In genomic region chr17:57009737-57010445, GRCh38 we compare ENCODE assay signal across 8 cellular contexts. TPM values are rescaled to one million over a fixed set of nuclear protein-coding genes. Genes with fewer than 3 reads are reported as not detected.
DNase-seq lines count a peak whose midpoint lies in the region; ATAC-seq, FAIRE-seq and TF ChIP-seq lines count a peak whose summit lies in the region.

No MANE protein-coding gene starts in this region.

- TF ChIP-seq CTCF in D721Med (IDR thresholded peaks at IDR 0.05; ENCODE audit: insufficient read depth, missing control alignments): peak; percentile 76

- H3K79me2 ChIP-seq in GM23248 (ENCODE audit: insufficient read depth): no peaks in the 10 kb centered on the region

- 0 out of 2 replicates have a peak overlapping the region, but pooled peaks have one; percentile 37 for H2AFZ ChIP-seq in GM23248

- no peaks in the 10 kb centered on the region for H3K36me3 ChIP-seq in GM23248 (ENCODE audit: low read depth)
- H3K36me3 ChIP-seq in iPS-20b (ENCODE audit: insufficient read depth, low read depth, low read length): no peaks in the 10 kb centered on the region

- peaks cover 11% of the 10 kb centered on the region for H3K27me3 Mint-ChIP-seq in T-helper 17 cell

- H3K27ac ChIP-seq in GM23248: no peak overlapping the region
- no peak overlapping the region for H3K27ac ChIP-seq in iPS-20b (ENCODE audit: low read length)

- H3K9ac ChIP-seq in GM23248 (no peak overlapping the region), iPS-20b (ENCODE audit: low read depth, low read length) (peak overlapping the region; percentile 33; the same call in 1 of the 2 replicates)

- WGBS in GM23248 (ENCODE audit: low coverage in 1 of 2, low lambda C conversion rate in 2 of 2, missing lambda C conversion rate in 2 of 2), 2 experiments: 26 to 27% methylated on average over 7 of the region's 7 CpGs

- peak overlapping the region; percentile 84 for H3K4me3 Mint-ChIP-seq in T-helper 17 cell

- no peak overlapping the region for H3K4me3 ChIP-seq in GM23248
- no peak overlapping the region for H3K4me3 ChIP-seq in iPS-20b (ENCODE audit: low read length)

- peak; percentile 93 for ATAC-seq in T-helper 17 cell
- no peak for ATAC-seq in GM21825 (IDR thresholded peaks at IDR 0.05; ENCODE audit: unreplicated experiment)

- H3K9me3 ChIP-seq in GM23248 (ENCODE audit: low read depth) (no peaks in the 10 kb centered on the region), T-helper 17 cell (ENCODE audit: control insufficient read depth, low read length, poor library complexity, severe bottlenecking) (no peaks in the 10 kb centered on the region), iPS-20b (ENCODE audit: insufficient read depth, low read depth, low read length) (no peaks in the 10 kb centered on the region)

- DNase-seq in D721Med (ENCODE audit: insufficient read length, low spot score) (peak; percentile 39), GM23248 (peak; percentile 63), NCI-H1417 treated with DMSO at 0.1 percent for 48 hours (lab: John Stamatoyannopoulos, UW) (peak; percentile 9), T-helper 17 cell (peak; percentile 16 to 28 (median 21)), astrocyte of the hippocampus (ENCODE audit: low read depth, low spot score) (peak; percentile 51)
- peak; percentile 63 for DNase-seq in stimulated activated CD4-positive, alpha-beta T cell treated with anti-CD3 and anti-CD28 coated beads, Interleukin-15, amount 100 ng/mL, for 24 hours

- H4K20me1 ChIP-seq in GM23248 (ENCODE audit: insufficient read depth): no peaks in the 10 kb centered on the region

- H3K27me3 ChIP-seq in GM23248 (replicated peaks; ENCODE audit: insufficient read depth) (no peaks in the 10 kb centered on the region), iPS-20b (ENCODE audit: insufficient read depth, low read length) (no peaks in the 10 kb centered on the region)

- H3K4me1 Mint-ChIP-seq in T-helper 17 cell: peaks cover 7% of the 10 kb centered on the region

- H3F3A ChIP-seq in GM23248 (ENCODE audit: insufficient read depth): no peaks in the 10 kb centered on the region

- in situ Hi-C loops in GM23248 (cut with MboI): no loop called here

- H3K4me2 ChIP-seq in GM23248 (ENCODE audit: unreplicated experiment): no peak overlapping the region

- H3K36me3 Mint-ChIP-seq in T-helper 17 cell (ENCODE audit: low read depth): no peaks in the 10 kb centered on the region

- H3K27ac Mint-ChIP-seq in T-helper 17 cell: no peak overlapping the region

- no peaks in the 10 kb centered on the region for H3K4me1 ChIP-seq in GM23248 (ENCODE audit: insufficient read depth)
- peaks cover 9% of the 10 kb centered on the region; the same call in 1 of the 2 replicates for H3K4me1 ChIP-seq in iPS-20b (ENCODE audit: insufficient read depth, low read length)

- H3K9me2 ChIP-seq in GM23248 (ENCODE audit: insufficient read depth): no peaks in the 10 kb centered on the region

- FAIRE-seq in D721Med (lab: Jason Lieb, UNC): peak; percentile 16

RNA-seq across cellular contexts. Expression of gene SCPEP1, which starts 32.0 kb away (rescaled TPM):
- 31.0 and 36.0 TPM in 2 replicates for total RNA-seq in GM23248 (2014; rRNA removed; shearing (Covaris generic))
- polyA plus RNA-seq in GM23248 (2016; fragmentation: Nextera tagmentation; extraction: Ambion mirVana): 40.7 and 42.0 TPM in 2 replicates
- total RNA-seq in T-helper 17 cell: 10 to 100 TPM; 17.7 to 21.9 TPM

RNA-seq across cellular contexts. Expression of gene COIL, which starts 49.0 kb away (rescaled TPM):
- 10.7 and 10.9 TPM in 2 replicates for total RNA-seq in GM23248 (2014; rRNA removed; shearing (Covaris generic))
- polyA plus RNA-seq in GM23248 (2016; fragmentation: Nextera tagmentation; extraction: Ambion mirVana): 9.5 and 10.5 TPM in 2 replicates
- 10 to 100 TPM; 14.0 to 19.6 TPM for total RNA-seq in T-helper 17 cell

Comparison
In these comparisons a context has a peak if more than half of its experiments do, and no peak if none do; other contexts are left out.
1. DNase-seq: peak in every context shown above with its lines; median percentile 63 in GM23248; 63 in stimulated activated CD4-positive, alpha-beta T cell treated with anti-CD3 and anti-CD28 coated beads, Interleukin-15, amount 100 ng/mL, for 24 hours; 51 in astrocyte of the hippocampus; 39 in D721Med; 21 in T-helper 17 cell; 9 in NCI-H1417 treated with DMSO at 0.1 percent for 48 hours.